In genomic region chr3:114827495-114827894, GRCh38 we compare ENCODE assay signal across 9 cellular contexts.
DNase-seq lines count a peak whose midpoint lies in the region; TF ChIP-seq lines count a peak whose summit lies in the region.
"Had no signal": no experiment of that assay in that cellular context is flagged by ENCODE, and none has a peak within 500 bp of the region (broad histone marks: within the 10 kb centered on the region; RNA-seq: fewer than 3 reads in every experiment).

No MANE protein-coding gene starts in this region.

- POLR2A ChIA-PET in HEK293T (lab: Yijun Ruan, JAX): no interaction called here
- POLR2A ChIA-PET in activated CD4-positive, alpha-beta T cell treated with anti-CD3 and anti-CD28 coated beads, Interleukin-2, amount 10 ng/mL, durations not matched to agents 7 days and 5 days (lab: Charles Lee): no interaction called here

- H3K36me3 ChIP-seq in sigmoid colon: no peaks in the 10 kb centered on the region
- H3K36me3 ChIP-seq: BLaER1 had no signal

- H3K9me3 Mint-ChIP-seq in activated CD4-positive, alpha-beta T cell treated with anti-CD3 and anti-CD28 coated beads, Interleukin-2, amount 10 ng/mL, durations not matched to agents 7 days and 5 days: no peaks in the 10 kb centered on the region

- intact Hi-C loops in sigmoid colon (cut with DNase I): loop anchor here (5.0 to 10.0 kb wide), 2 partner anchors 265 to 337 kb away; no protein-coding TSS in a partner anchor

- peak in 3 of 4 experiments; percentile 19 to 56 (median 32) for TF ChIP-seq CTCF in sigmoid colon (IDR thresholded peaks at IDR 0.05)

- peaks cover 0 to 4% (median 0%) of the 10 kb centered on the region in 4 donors for H3K4me1 ChIP-seq in sigmoid colon
- H3K4me1 ChIP-seq: BLaER1 had no signal

- H3K4me3 Mint-ChIP-seq in activated CD4-positive, alpha-beta T cell treated with anti-CD3 and anti-CD28 coated beads, Interleukin-2, amount 10 ng/mL, durations not matched to agents 7 days and 5 days: no peak overlapping the region

- H3K4me3 ChIP-seq in sigmoid colon: no peak overlapping the region
- H3K4me3 ChIP-seq: BLaER1 had no signal

- peak; percentile 55 for DNase-seq in SIG-M5 treated with dmso at 0.1 percent for 504 hours (lab: John Stamatoyannopoulos, UW; ENCODE audit: unreplicated experiment)
- no peak for DNase-seq in SIG-M5 (lab: John Stamatoyannopoulos, UW)
- peak; percentile 33 for DNase-seq in HEK293T (ENCODE audit: extremely low spot score)
- DNase-seq in NCI-H146 treated with DMSO at 0.1 percent for 48 hours (lab: John Stamatoyannopoulos, UW; ENCODE audit: unreplicated experiment): peak; percentile 83
- DNase-seq in SW480 (ENCODE audit: low spot score): peak; percentile 61
- DNase-seq in glomerular endothelial cell (ENCODE audit: extremely low read depth, low read depth, low spot score): peak; percentile 12
- DNase-seq in sigmoid colon: no peak
- no peak for DNase-seq in activated CD4-positive, alpha-beta T cell treated with anti-CD3 and anti-CD28 coated beads, Interleukin-2, amount 10 ng/mL, durations not matched to agents 7 days and 5 days

- no peaks in the 10 kb centered on the region for H3K27me3 Mint-ChIP-seq in activated CD4-positive, alpha-beta T cell treated with anti-CD3 and anti-CD28 coated beads, Interleukin-2, amount 10 ng/mL, durations not matched to agents 7 days and 5 days

- H3K27me3 ChIP-seq in sigmoid colon: no peaks in the 10 kb centered on the region
- H3K27me3 ChIP-seq: BLaER1 had no signal

- 96 to 97% methylated on average over 1 of the region's 1 CpG for WGBS in sigmoid colon, 2 donors

- no peaks in the 10 kb centered on the region for H3K4me1 Mint-ChIP-seq in activated CD4-positive, alpha-beta T cell treated with anti-CD3 and anti-CD28 coated beads, Interleukin-2, amount 10 ng/mL, durations not matched to agents 7 days and 5 days

- CTCF ChIA-PET in HEK293T (lab: Yijun Ruan, JAX): no interaction called here
- CTCF ChIA-PET in activated CD4-positive, alpha-beta T cell treated with anti-CD3 and anti-CD28 coated beads, Interleukin-2, amount 10 ng/mL, durations not matched to agents 7 days and 5 days (lab: Charles Lee): interaction anchor here (0.6 kb wide), 1 partner anchor 322 kb away, joined by 3 read pairs; no protein-coding TSS in a partner anchor

- TF ChIP-seq EP300 in sigmoid colon (IDR thresholded peaks at IDR 0.05): no peak

- no peak overlapping the region for H3K27ac ChIP-seq in sigmoid colon
- H3K27ac ChIP-seq: BLaER1 had no signal

- no peaks in the 10 kb centered on the region for H3K36me3 Mint-ChIP-seq in activated CD4-positive, alpha-beta T cell treated with anti-CD3 and anti-CD28 coated beads, Interleukin-2, amount 10 ng/mL, durations not matched to agents 7 days and 5 days (ENCODE audit: low read depth)

- no peaks in the 10 kb centered on the region for H3K9me3 ChIP-seq in sigmoid colon
- H3K9me3 ChIP-seq: BLaER1 had no signal

- TF ChIP-seq POLR2A in sigmoid colon (IDR thresholded peaks at IDR 0.05): no peak

- H3K27ac Mint-ChIP-seq in activated CD4-positive, alpha-beta T cell treated with anti-CD3 and anti-CD28 coated beads, Interleukin-2, amount 10 ng/mL, durations not matched to agents 7 days and 5 days: no peak overlapping the region

TF ChIP-seq in HEK293T, 16 proteins besides CTCF, POLR2A, EP300 and RAD21:
- TF ChIP-seq PKNOX1 (IDR thresholded peaks at IDR 0.05) (no peak), BHLHE40 (IDR thresholded peaks at IDR 0.05; ENCODE audit: borderline replicate concordance) (no peak), FOXA1 (IDR thresholded peaks at IDR 0.05) (no peak), ELF4 (IDR thresholded peaks at IDR 0.05) (no peak), TARDBP (IDR thresholded peaks at IDR 0.05) (no peak), L3MBTL2 (conservative IDR thresholded peaks at IDR 0.05) (no peak), SP1 (IDR thresholded peaks at IDR 0.05) (no peak), ZNF384 (IDR thresholded peaks at IDR 0.05) (no peak)
TF ChIP-seq in HEK293T: peak in this region for 0.

Comparison
In these comparisons a context has a peak if more than half of its experiments do, and no peak if none do; other contexts are left out.
1. DNase-seq: peak in SIG-M5 treated with dmso at 0.1 percent for 504 hours (single experiment), HEK293T (single experiment), NCI-H146 treated with DMSO at 0.1 percent for 48 hours (single experiment), SW480 (single experiment) and glomerular endothelial cell (single experiment); none in SIG-M5 (single experiment), sigmoid colon (single experiment) and activated CD4-positive, alpha-beta T cell treated with anti-CD3 and anti-CD28 coated beads, Interleukin-2, amount 10 ng/mL, durations not matched to agents 7 days and 5 days (single experiment).